In the genomic region with DNA sequence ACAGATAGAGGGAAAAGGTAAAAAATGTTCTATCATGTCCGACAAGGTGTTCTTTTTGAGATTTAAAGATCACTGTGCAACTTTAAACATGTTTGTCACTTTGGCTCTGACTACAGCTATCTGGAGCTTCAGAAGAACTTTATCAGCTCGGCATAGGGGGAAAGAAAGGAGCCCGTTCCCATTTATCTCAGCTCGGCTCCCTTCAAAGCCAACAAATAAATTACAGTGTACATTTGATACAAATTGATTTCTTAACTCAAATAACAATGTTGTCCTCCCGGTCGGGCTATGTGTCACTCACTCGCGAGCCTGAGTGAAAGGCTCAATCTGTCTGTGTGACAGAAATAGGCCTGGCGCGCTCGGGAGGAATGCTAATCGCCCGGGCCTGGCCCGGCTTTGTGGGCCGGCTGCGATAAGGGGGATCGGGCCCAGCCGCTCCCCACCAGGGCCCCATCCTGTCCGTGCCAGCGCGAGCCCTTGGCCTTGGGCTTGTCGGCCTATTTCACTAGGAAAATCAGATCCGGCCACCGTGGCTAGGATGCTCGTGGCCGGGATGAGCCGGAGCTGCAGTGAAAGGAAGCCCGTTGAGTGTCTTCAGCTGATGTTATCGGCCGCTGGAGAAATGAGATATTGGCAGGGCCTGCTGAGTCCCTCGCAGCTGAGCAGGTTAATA, we compare ENCODE assay signal across 1 cellular context.
TF ChIP-seq lines count a peak whose summit lies in the region.

No MANE protein-coding gene starts in this region.

TF ChIP-seq in SK-N-SH treated with all-trans-retinoic acid at 6 μM for 48 hours, 23 proteins besides CTCF, POLR2A, EP300 and RAD21 (continued from another document):
- TF ChIP-seq TSHZ2 (CRISPR knock-in tag; IDR thresholded peaks at IDR 0.05) = no peak
- no peak for TF ChIP-seq ZFP30 (CRISPR knock-in tag; IDR thresholded peaks at IDR 0.05)
- no peak for TF ChIP-seq SNAI2 (CRISPR knock-in tag; IDR thresholded peaks at IDR 0.05)
- no peak for TF ChIP-seq PATZ1 (CRISPR knock-in tag; IDR thresholded peaks at IDR 0.05; ENCODE audit: borderline replicate concordance)
- TF ChIP-seq RARB (CRISPR knock-in tag; IDR thresholded peaks at IDR 0.05) = no peak
- no peak for TF ChIP-seq ZFP3 (CRISPR knock-in tag; IDR thresholded peaks at IDR 0.05)
- TF ChIP-seq ZNF565 (CRISPR knock-in tag; conservative IDR thresholded peaks at IDR 0.05; ENCODE audit: low read depth) = no peak
- TF ChIP-seq, protein P1, sequence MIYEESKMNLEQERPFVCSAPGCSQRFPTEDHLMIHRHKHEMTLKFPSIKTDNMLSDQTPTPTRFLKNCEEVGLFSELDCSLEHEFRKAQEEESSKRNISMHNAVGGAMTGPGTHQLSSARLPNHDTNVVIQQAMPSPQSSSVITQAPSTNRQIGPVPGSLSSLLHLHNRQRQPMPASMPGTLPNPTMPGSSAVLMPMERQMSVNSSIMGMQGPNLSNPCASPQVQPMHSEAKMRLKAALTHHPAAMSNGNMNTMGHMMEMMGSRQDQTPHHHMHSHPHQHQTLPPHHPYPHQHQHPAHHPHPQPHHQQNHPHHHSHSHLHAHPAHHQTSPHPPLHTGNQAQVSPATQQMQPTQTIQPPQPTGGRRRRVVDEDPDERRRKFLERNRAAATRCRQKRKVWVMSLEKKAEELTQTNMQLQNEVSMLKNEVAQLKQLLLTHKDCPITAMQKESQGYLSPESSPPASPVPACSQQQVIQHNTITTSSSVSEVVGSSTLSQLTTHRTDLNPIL (CRISPR knock-in tag; IDR thresholded peaks at IDR 0.05; ENCODE audit: low read depth) = no peak
- TF ChIP-seq ISL1 (CRISPR knock-in tag; IDR thresholded peaks at IDR 0.05) = no peak
- TF ChIP-seq ZC3H10 (CRISPR knock-in tag; IDR thresholded peaks at IDR 0.05) = no peak
TF ChIP-seq in SK-N-SH treated with all-trans-retinoic acid at 6 μM for 48 hours: peak in this region for 0.
